25 cellular contexts compared by ENCODE assay signal in genomic region chr1:236468625-236469024, GRCh38.
"Had no signal": no experiment of that assay in that cellular context is flagged by ENCODE, and none has a peak within 500 bp of the region (broad histone marks: within the 10 kb centered on the region; RNA-seq: fewer than 3 reads in every experiment).

No MANE protein-coding gene starts in this region.

- DNase-seq: activated CD4-positive, alpha-beta memory T cell treated with anti-CD3 and anti-CD28 coated beads, Interleukin-2, amount 10 ng/mL, durations not matched to agents 7 days and 5 days; activated CD4-positive, alpha-beta T cell treated with anti-CD3 and anti-CD28 coated beads for 1 hour; activated CD4-positive, alpha-beta T cell treated with anti-CD3 and anti-CD28 coated beads for 4 hours; activated CD4-positive, alpha-beta T cell treated with anti-CD3 and anti-CD28 coated beads, Interleukin-2, amount 10 ng/mL, durations not matched to agents 7 days and 5 days; activated CD4-positive, alpha-beta T cell treated with anti-CD3 and anti-CD28 coated beads, Interleukin-2, amount 50 U/mL, for 4 hours; activated CD8-positive, alpha-beta memory T cell treated with anti-CD3 and anti-CD28 coated beads, Interleukin-2, amount 50 U/mL, for 48 hours; activated gamma-delta T cell; activated naive CD4-positive, alpha-beta T cell; activated naive CD4-positive, alpha-beta T cell treated with anti-CD3 and anti-CD28 coated beads, Interleukin-2, amount 10 ng/mL, durations not matched to agents 7 days and 5 days; activated T-cell treated with anti-CD3 and anti-CD28 coated beads for 4 hours; activated T-cell treated with anti-CD3 and anti-CD28 coated beads, Interleukin-2, amount 50 U/mL, for 24 hours; activated T-cell treated with anti-CD3 and anti-CD28 coated beads, Interleukin-2, amount 50 U/mL, for 72 hours; amniotic stem cell; anterior cingulate cortex; brain microvascular endothelial cell; caudate nucleus; colonic mucosa; effector CD8-positive, alpha-beta T cell; foreskin keratinocyte; gastrocnemius medialis; glutamatergic neuron; heart left ventricle; T-helper 2 cell had no signal

- H3K4me3 ChIP-seq: colonic mucosa, gastrocnemius medialis, heart left ventricle had no signal

- H3K27ac Mint-ChIP-seq: activated CD4-positive, alpha-beta memory T cell treated with anti-CD3 and anti-CD28 coated beads, Interleukin-2, amount 10 ng/mL, durations not matched to agents 7 days and 5 days; activated CD4-positive, alpha-beta T cell treated with anti-CD3 and anti-CD28 coated beads, Interleukin-2, amount 10 ng/mL, durations not matched to agents 7 days and 5 days; activated naive CD4-positive, alpha-beta T cell treated with anti-CD3 and anti-CD28 coated beads, Interleukin-2, amount 10 ng/mL, durations not matched to agents 7 days and 5 days; activated naive CD8-positive, alpha-beta T cell; activated T-cell treated with anti-CD3 and anti-CD28 coated beads, Interleukin-2, amount 50 U/mL, for 24 hours; activated T-cell treated with anti-CD3 and anti-CD28 coated beads, Interleukin-2, amount 50 U/mL, for 72 hours had no signal

- H3K36me3 Mint-ChIP-seq: activated naive CD4-positive, alpha-beta T cell treated with anti-CD3 and anti-CD28 coated beads, Interleukin-2, amount 10 ng/mL, durations not matched to agents 7 days and 5 days had no signal

- ATAC-seq: activated T-cell treated with anti-CD3 and anti-CD28 coated beads, Interleukin-2, amount 50 U/mL, for 72 hours; esophagus mucosa; foreskin keratinocyte; gastrocnemius medialis; heart left ventricle had no signal

- H3K36me3 ChIP-seq: brain microvascular endothelial cell, colonic mucosa, gastrocnemius medialis, heart left ventricle had no signal

- H3K4me3 Mint-ChIP-seq: activated CD4-positive, alpha-beta memory T cell treated with anti-CD3 and anti-CD28 coated beads, Interleukin-2, amount 10 ng/mL, durations not matched to agents 7 days and 5 days; activated CD4-positive, alpha-beta T cell treated with anti-CD3 and anti-CD28 coated beads, Interleukin-2, amount 10 ng/mL, durations not matched to agents 7 days and 5 days; activated naive CD4-positive, alpha-beta T cell treated with anti-CD3 and anti-CD28 coated beads, Interleukin-2, amount 10 ng/mL, durations not matched to agents 7 days and 5 days; activated naive CD8-positive, alpha-beta T cell; activated T-cell treated with anti-CD3 and anti-CD28 coated beads, Interleukin-2, amount 50 U/mL, for 24 hours; activated T-cell treated with anti-CD3 and anti-CD28 coated beads, Interleukin-2, amount 50 U/mL, for 72 hours had no signal

- H3K9me3 Mint-ChIP-seq: activated CD4-positive, alpha-beta memory T cell treated with anti-CD3 and anti-CD28 coated beads, Interleukin-2, amount 10 ng/mL, durations not matched to agents 7 days and 5 days; activated CD4-positive, alpha-beta T cell treated with anti-CD3 and anti-CD28 coated beads, Interleukin-2, amount 10 ng/mL, durations not matched to agents 7 days and 5 days; activated naive CD4-positive, alpha-beta T cell treated with anti-CD3 and anti-CD28 coated beads, Interleukin-2, amount 10 ng/mL, durations not matched to agents 7 days and 5 days; activated T-cell treated with anti-CD3 and anti-CD28 coated beads, Interleukin-2, amount 50 U/mL, for 24 hours; activated T-cell treated with anti-CD3 and anti-CD28 coated beads, Interleukin-2, amount 50 U/mL, for 72 hours had no signal

- H3K27me3 ChIP-seq: colonic mucosa, foreskin keratinocyte, heart left ventricle had no signal
